Comparison of ENCODE assay signal across 10 cellular contexts in genomic region chr7:130986271-130986690, GRCh38.
DNase-seq lines count a peak whose midpoint lies in the region; ATAC-seq and TF ChIP-seq lines count a peak whose summit lies in the region.
"Had no signal": no experiment of that assay in that cellular context is flagged by ENCODE, and none has a peak within 500 bp of the region (broad histone marks: within the 10 kb centered on the region; RNA-seq: fewer than 3 reads in every experiment).

No MANE protein-coding gene starts in this region.

- no peaks in the 10 kb centered on the region for H3K9me3 ChIP-seq in CD4-positive, CD25-positive, alpha-beta regulatory T cell (ENCODE audit: control insufficient read depth in 2 of 2, low read length in 2 of 2)
- H3K9me3 ChIP-seq in fibroblast of lung (ENCODE audit: control insufficient read depth, insufficient read depth, low read depth, low read length) (no peaks in the 10 kb centered on the region), osteoblast (ENCODE audit: low read depth, low read length) (no peaks in the 10 kb centered on the region), MG63 (no peaks in the 10 kb centered on the region)
- H3K9me3 ChIP-seq: ascending aorta had no signal

- no peaks in the 10 kb centered on the region for H3K9me3 Mint-ChIP-seq in CD4-positive, CD25-positive, alpha-beta regulatory T cell
- no peaks in the 10 kb centered on the region for H3K9me3 Mint-ChIP-seq in activated CD8-positive, alpha-beta memory T cell treated with anti-CD3 and anti-CD28 coated beads, Interleukin-2, amount 10 ng/mL, durations not matched to agents 7 days and 5 days (ENCODE audit: low read depth)

- peak in 1 of 2 donors; percentile 32 for ATAC-seq in CD4-positive, CD25-positive, alpha-beta regulatory T cell (ENCODE audit: low read depth in 2 of 2)
- peak; percentile 50 for ATAC-seq in activated CD8-positive, alpha-beta memory T cell treated with anti-CD3 and anti-CD28 coated beads, Interleukin-2, amount 10 ng/mL, durations not matched to agents 7 days and 5 days
- no peak for ATAC-seq in GM21390 (IDR thresholded peaks at IDR 0.05; ENCODE audit: unreplicated experiment)
- ATAC-seq in HG03342 (IDR thresholded peaks at IDR 0.05; ENCODE audit: unreplicated experiment), result no peak
- ATAC-seq in HG03039 (IDR thresholded peaks at IDR 0.05; ENCODE audit: unreplicated experiment), result no peak

- H3K4me3 Mint-ChIP-seq in CD4-positive, CD25-positive, alpha-beta regulatory T cell, result peak overlapping the region; percentile 37 to 78 (median 61)
- no peak overlapping the region for H3K4me3 Mint-ChIP-seq in activated CD8-positive, alpha-beta memory T cell treated with anti-CD3 and anti-CD28 coated beads, Interleukin-2, amount 10 ng/mL, durations not matched to agents 7 days and 5 days

- peak overlapping the region; percentile 46 for H3K4me3 ChIP-seq in CD4-positive, CD25-positive, alpha-beta regulatory T cell (ENCODE audit: low read depth, low read length)
- no peak overlapping the region for H3K4me3 ChIP-seq in fibroblast of lung (replicated peaks in 1 of 4; ENCODE audit: control extremely low read depth in 1 of 4, insufficient read depth in 1 of 4, low read depth in 3 of 4, low read length in 4 of 4)
- H3K4me3 ChIP-seq in osteoblast (ENCODE audit: insufficient read depth, low read length), result no peak overlapping the region
- no peak overlapping the region for H3K4me3 ChIP-seq in MG63
- H3K4me3 ChIP-seq: ascending aorta, hepatocyte had no signal

- H3K36me3 ChIP-seq in CD4-positive, CD25-positive, alpha-beta regulatory T cell (ENCODE audit: control insufficient read depth, insufficient read depth, low read length), result peaks cover 41% of the 10 kb centered on the region
- H3K36me3 ChIP-seq in fibroblast of lung (ENCODE audit: control insufficient read depth, insufficient read depth, low read length) (no peaks in the 10 kb centered on the region), osteoblast (ENCODE audit: insufficient read depth, low read length) (peaks cover 11% of the 10 kb centered on the region), MG63 (no peaks in the 10 kb centered on the region)

- no peaks in the 10 kb centered on the region for H3K27me3 Mint-ChIP-seq in CD4-positive, CD25-positive, alpha-beta regulatory T cell
- H3K27me3 Mint-ChIP-seq in activated CD8-positive, alpha-beta memory T cell treated with anti-CD3 and anti-CD28 coated beads, Interleukin-2, amount 10 ng/mL, durations not matched to agents 7 days and 5 days, result no peaks in the 10 kb centered on the region

- CTCF ChIA-PET in activated CD8-positive, alpha-beta memory T cell treated with anti-CD3 and anti-CD28 coated beads, Interleukin-2, amount 10 ng/mL, durations not matched to agents 7 days and 5 days (lab: Charles Lee), result interaction anchor here (1.5 kb wide), 1 partner anchor 26 kb away, joined by 5 read pairs; no protein-coding TSS in a partner anchor

- peak overlapping the region; percentile 90 to 97 (median 93) for H3K27ac Mint-ChIP-seq in CD4-positive, CD25-positive, alpha-beta regulatory T cell
- H3K27ac Mint-ChIP-seq in activated CD8-positive, alpha-beta memory T cell treated with anti-CD3 and anti-CD28 coated beads, Interleukin-2, amount 10 ng/mL, durations not matched to agents 7 days and 5 days, result peak overlapping the region; percentile 80

- peaks cover 90% of the 10 kb centered on the region for H3K4me1 ChIP-seq in CD4-positive, CD25-positive, alpha-beta regulatory T cell (ENCODE audit: control insufficient read depth, insufficient read depth, low read length, poor library complexity, severe bottlenecking)
- H3K4me1 ChIP-seq in fibroblast of lung (ENCODE audit: control insufficient read depth, extremely low read depth, insufficient read depth, low read length) (peaks cover 11% of the 10 kb centered on the region), osteoblast (ENCODE audit: insufficient read depth, low read length) (no peaks in the 10 kb centered on the region)

- H3K4me2 ChIP-seq in fibroblast of lung (ENCODE audit: extremely low read depth, insufficient read depth, low read length) (peak overlapping the region; percentile 7), osteoblast (ENCODE audit: insufficient read depth, low read length) (no peak overlapping the region)
- H3K4me2 ChIP-seq: hepatocyte had no signal

- no peaks in the 10 kb centered on the region for H3K27me3 ChIP-seq in CD4-positive, CD25-positive, alpha-beta regulatory T cell (ENCODE audit: control insufficient read depth, insufficient read depth, low read length)
- H3K27me3 ChIP-seq in fibroblast of lung (ENCODE audit: control insufficient read depth, insufficient read depth, low read length), result no peaks in the 10 kb centered on the region
- H3K27me3 ChIP-seq in osteoblast (ENCODE audit: insufficient read depth, low read length), result no peaks in the 10 kb centered on the region
- no peaks in the 10 kb centered on the region for H3K27me3 ChIP-seq in MG63
- H3K27me3 ChIP-seq: ascending aorta, hepatocyte had no signal

- peak in 1 of 3 donors; percentile 46 for DNase-seq in CD4-positive, CD25-positive, alpha-beta regulatory T cell
- no peak for DNase-seq in activated CD8-positive, alpha-beta memory T cell treated with anti-CD3 and anti-CD28 coated beads, Interleukin-2, amount 10 ng/mL, durations not matched to agents 7 days and 5 days
- DNase-seq in fibroblast of lung (ENCODE audit: low read depth in 2 of 2), result peak in 1 of 2 donors; percentile 47
- DNase-seq in osteoblast (ENCODE audit: insufficient read length, low spot score, missing footprints), result no peak
- no peak for DNase-seq in MG63

- no peak overlapping the region for H2AFZ ChIP-seq in fibroblast of lung (ENCODE audit: low read length)
- no peak overlapping the region for H2AFZ ChIP-seq in osteoblast (ENCODE audit: low read length)
- H2AFZ ChIP-seq: hepatocyte had no signal

- peaks cover 13% of the 10 kb centered on the region for H3K36me3 Mint-ChIP-seq in CD4-positive, CD25-positive, alpha-beta regulatory T cell
- H3K36me3 Mint-ChIP-seq in activated CD8-positive, alpha-beta memory T cell treated with anti-CD3 and anti-CD28 coated beads, Interleukin-2, amount 10 ng/mL, durations not matched to agents 7 days and 5 days, result peaks cover 9% of the 10 kb centered on the region

- H3K4me1 Mint-ChIP-seq in CD4-positive, CD25-positive, alpha-beta regulatory T cell, result peaks cover 32 to 72% (median 53%) of the 10 kb centered on the region in 4 donors
- peaks cover 55% of the 10 kb centered on the region for H3K4me1 Mint-ChIP-seq in activated CD8-positive, alpha-beta memory T cell treated with anti-CD3 and anti-CD28 coated beads, Interleukin-2, amount 10 ng/mL, durations not matched to agents 7 days and 5 days

- peak overlapping the region; percentile 85 for H3K27ac ChIP-seq in CD4-positive, CD25-positive, alpha-beta regulatory T cell (ENCODE audit: insufficient read depth, low read length, poor library complexity, severe bottlenecking)
- peak overlapping the region; percentile 64 for H3K27ac ChIP-seq in fibroblast of lung (ENCODE audit: insufficient read depth, low read length)
- H3K27ac ChIP-seq in osteoblast (ENCODE audit: low read depth, low read length), result peak overlapping the region; percentile 0
- H3K27ac ChIP-seq: hepatocyte had no signal

- TF ChIP-seq CTCF in fibroblast of lung (conservative IDR thresholded peaks at IDR 0.05 in 1 of 2, IDR thresholded peaks at IDR 0.05 in 1 of 2; ENCODE audit: low read depth in 1 of 2, low read length in 2 of 2), result no peak
- no peak for TF ChIP-seq CTCF in osteoblast (IDR thresholded peaks at IDR 0.05; ENCODE audit: extremely low read depth, low read depth, low read length)

- H4K20me1 ChIP-seq in fibroblast of lung (ENCODE audit: control insufficient read depth, extremely low read depth, insufficient read depth, low read length), result no peaks in the 10 kb centered on the region
- H4K20me1 ChIP-seq in osteoblast (ENCODE audit: insufficient read depth, low read length), result peaks cover 25% of the 10 kb centered on the region

- peaks cover 39% of the 10 kb centered on the region for H3K79me2 ChIP-seq in fibroblast of lung (ENCODE audit: control insufficient read depth, insufficient read depth, low read length)
- H3K79me2 ChIP-seq in osteoblast (ENCODE audit: insufficient read depth, low read length), result peaks cover 86% of the 10 kb centered on the region
- H3K79me2 ChIP-seq: hepatocyte had no signal

- no peak overlapping the region for H3K9ac ChIP-seq in fibroblast of lung (ENCODE audit: insufficient read depth, low read length)

Comparison
In these comparisons a context has a peak if more than half of its experiments do, and no peak if none do; other contexts are left out.
1. H3K27ac ChIP-seq: peak in every context shown above with its lines; median percentile 85 in CD4-positive, CD25-positive, alpha-beta regulatory T cell; 64 in fibroblast of lung; 0 in osteoblast.